In the genomic region with DNA sequence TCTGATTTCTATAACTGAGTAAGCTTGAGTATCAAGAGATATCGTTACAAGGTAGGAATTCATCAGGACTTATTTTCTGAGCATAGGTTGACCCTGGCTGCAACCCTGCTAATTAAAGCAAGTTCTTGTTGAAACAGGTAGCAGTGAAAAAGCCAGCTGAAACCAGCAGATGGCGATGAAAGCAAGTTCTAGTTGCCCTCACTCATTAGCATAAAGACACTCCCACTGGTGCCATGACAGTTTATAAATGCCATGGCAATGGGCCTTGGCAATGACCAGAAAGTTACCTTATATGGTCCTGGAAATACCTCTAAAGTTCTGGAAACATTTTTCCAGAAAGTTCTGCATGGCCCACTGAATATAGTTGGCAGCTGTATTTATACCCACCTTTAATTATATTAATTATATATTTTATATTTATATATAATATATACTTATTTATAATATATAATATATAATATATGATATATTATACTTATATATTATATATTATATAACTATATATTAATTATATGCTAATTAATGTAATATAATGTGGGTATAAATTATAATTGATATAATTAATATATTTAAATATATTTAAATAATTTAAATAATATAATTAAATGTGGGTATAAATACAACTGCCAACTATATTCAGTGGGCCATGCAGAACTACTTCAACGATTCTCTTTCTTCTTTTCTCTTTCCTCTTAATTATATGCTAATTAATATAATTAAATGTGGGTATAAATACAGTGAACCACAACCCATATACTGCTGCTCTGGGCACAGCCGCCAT, we compare ENCODE assay signal across 8 cellular contexts.
A peak's percentile ranks its signal among the peaks of the same experiment; 100 is the strongest.
DNase-seq lines count a peak whose midpoint lies in the region; ATAC-seq and TF ChIP-seq lines count a peak whose summit lies in the region.

No MANE protein-coding gene starts in this region.

- no peak overlapping the region for H3K4me3 ChIP-seq in epithelial cell of proximal tubule (ENCODE audit: low read depth, low read length)

- peak; percentile 4 for DNase-seq in stimulated activated CD4-positive, alpha-beta T cell treated with anti-CD3 and anti-CD28 coated beads, Interleukin-1b, Interleukin-23, amount 100 ng/mL, for 48 hours
- no peak for DNase-seq in stimulated activated CD4-positive, alpha-beta T cell treated with anti-CD3 and anti-CD28 coated beads, Interleukin-4, amount 100 ng/mL, for 1 hour
- DNase-seq in NOMO-1 treated with DMSO at 0.1 percent for 48 hours (lab: John Stamatoyannopoulos, UW; ENCODE audit: unreplicated experiment), result peak; percentile 47
- DNase-seq in epithelial cell of proximal tubule (ENCODE audit: low read depth), result no peak
- DNase-seq in HuH-7 (ENCODE audit: low spot score), result no peak
- no peak for DNase-seq in stimulated activated naive CD4-positive, alpha-beta T cell treated with Interleukin-2 at 50 U/mL for 16 hours (lab: John Stamatoyannopoulos, UW)
- DNase-seq in ureter (ENCODE audit: low spot score), result no peak

- TF ChIP-seq CTCF in epithelial cell of proximal tubule (conservative IDR thresholded peaks at IDR 0.05; ENCODE audit: low read depth, low read length), result peak; percentile 55

- ATAC-seq in HG03175 (IDR thresholded peaks at IDR 0.05; ENCODE audit: unreplicated experiment), result peak; percentile 75

Comparison
In these comparisons a context has a peak if more than half of its experiments do, and no peak if none do; other contexts are left out.
1. DNase-seq: peak in stimulated activated CD4-positive, alpha-beta T cell treated with anti-CD3 and anti-CD28 coated beads, Interleukin-1b, Interleukin-23, amount 100 ng/mL, for 48 hours (single experiment) and NOMO-1 treated with DMSO at 0.1 percent for 48 hours (single experiment); none in stimulated activated CD4-positive, alpha-beta T cell treated with anti-CD3 and anti-CD28 coated beads, Interleukin-4, amount 100 ng/mL, for 1 hour (single experiment), epithelial cell of proximal tubule (single experiment), HuH-7 (single experiment), stimulated activated naive CD4-positive, alpha-beta T cell treated with Interleukin-2 at 50 U/mL for 16 hours (single experiment) and ureter (single experiment).